8 cellular contexts compared by ENCODE assay signal in genomic region chr15:57146394-57147140, GRCh38.
DNase-seq lines count a peak whose midpoint lies in the region; ATAC-seq, FAIRE-seq and TF ChIP-seq lines count a peak whose summit lies in the region.

No MANE protein-coding gene starts in this region.

- no peaks in the 10 kb centered on the region for H3K27me3 ChIP-seq in brain microvascular endothelial cell (replicated peaks)
- H3K27me3 ChIP-seq in keratinocyte (ENCODE audit: control insufficient read depth, extremely low read depth, insufficient read depth, low read length): no peaks in the 10 kb centered on the region
- no peaks in the 10 kb centered on the region for H3K27me3 ChIP-seq in suprapubic skin

- CTCF ChIA-PET in A549 (lab: Yijun Ruan, JAX): interaction anchor here (0.6 to 6.5 kb wide), 43 partner anchors 8 to 668 kb away, joined by 3 to 114 read pairs (median 4); partner anchors contain the start of gene TCF12

- H3K36me3 ChIP-seq in brain microvascular endothelial cell (replicated peaks) (no peaks in the 10 kb centered on the region), keratinocyte (ENCODE audit: control insufficient read depth in 2 of 2, extremely low read depth in 1 of 2, insufficient read depth in 2 of 2, low read length in 2 of 2) (no peaks in the 10 kb centered on the region), suprapubic skin (peaks cover 2% of the 10 kb centered on the region)

- no peak for FAIRE-seq in A549 (lab: Jason Lieb, UNC)
- peak; percentile 48 for FAIRE-seq in GM18507 (lab: Jason Lieb, UNC)
- no peak for FAIRE-seq in keratinocyte (lab: Jason Lieb, UNC)

- H2AFZ ChIP-seq in keratinocyte (ENCODE audit: control insufficient read depth, low read length): no peak overlapping the region

- no peak for TF ChIP-seq EP300 in A549 (IDR thresholded peaks at IDR 0.05)
- no peak for TF ChIP-seq EP300 in suprapubic skin (IDR thresholded peaks at IDR 0.05)

- no peaks in the 10 kb centered on the region for H4K20me1 ChIP-seq in keratinocyte (ENCODE audit: control insufficient read depth, extremely low read depth, insufficient read depth, low read length)

- ATAC-seq in A549: peak; percentile 54 to 61; a peak in 2 of 6 replicates
- ATAC-seq in HG03457 (IDR thresholded peaks at IDR 0.05; ENCODE audit: unreplicated experiment): no peak
- no peak for ATAC-seq in HG02870 (IDR thresholded peaks at IDR 0.05; ENCODE audit: unreplicated experiment)

- H3K9me3 ChIP-seq in A549 (peaks cover 7% of the 10 kb centered on the region), keratinocyte (ENCODE audit: control insufficient read depth, low read depth, low read length) (no peaks in the 10 kb centered on the region), suprapubic skin (peaks cover 4% of the 10 kb centered on the region)

- H3K4me1 ChIP-seq in A549: peaks cover 5% of the 10 kb centered on the region; the same call in 1 of the 3 replicates
- peaks cover 23% of the 10 kb centered on the region for H3K4me1 ChIP-seq in keratinocyte (ENCODE audit: control insufficient read depth, extremely low read depth, insufficient read depth, low read length)
- peaks cover 39% of the 10 kb centered on the region for H3K4me1 ChIP-seq in suprapubic skin

- WGBS in A549 (ENCODE audit: missing lambda C conversion rate): 36% methylated on average over 4 of the region's 4 CpGs
- WGBS in suprapubic skin: 8% methylated on average over 4 of the region's 4 CpGs

- no peak overlapping the region for H3K9ac ChIP-seq in keratinocyte (ENCODE audit: control insufficient read depth, extremely low read depth, insufficient read depth, low read length)

- no peak overlapping the region for H3K4me2 ChIP-seq in A549
- H3K4me2 ChIP-seq in keratinocyte (ENCODE audit: control insufficient read depth, extremely low read depth, insufficient read depth, low read depth, low read length): peak overlapping the region; percentile 69

- peaks cover 2% of the 10 kb centered on the region for H3K79me2 ChIP-seq in keratinocyte (ENCODE audit: control insufficient read depth, insufficient read depth, low read length)

- TF ChIP-seq CTCF in A549 (IDR thresholded peaks at IDR 0.05) (peak; percentile 95), brain microvascular endothelial cell (IDR thresholded peaks at IDR 0.05; ENCODE audit: low read depth, low read length, missing control alignments) (peak; percentile 56), keratinocyte (optimal IDR thresholded peaks at IDR 0.05 in 1 of 3, IDR thresholded peaks at IDR 0.05 in 1 of 3, conservative IDR thresholded peaks at IDR 0.05 in 1 of 3; ENCODE audit: extremely low read depth in 1 of 3, insufficient read depth in 2 of 3, low read length in 3 of 3) (peak in 2 of 3 experiments; percentile 33 to 44), suprapubic skin (IDR thresholded peaks at IDR 0.05) (peak; percentile 53 to 62)

- POLR2A ChIA-PET in A549 (lab: Yijun Ruan, JAX): no interaction called here

- in situ Hi-C loops in brain microvascular endothelial cell (cut with HindIII; ENCODE audit: low pct_ligation_motif_present, low sequenced_read_pairs): no loop called here

- peak; percentile 14 to 56 for DNase-seq in A549 (ENCODE audit: low read depth in 1 of 2, low spot score in 1 of 2)
- DNase-seq in GM18507 (ENCODE audit: extremely low spot score, insufficient read length, low read depth): peak; percentile 20
- DNase-seq in NCI-H226: peak; percentile 24
- peak; percentile 39 for DNase-seq in brain microvascular endothelial cell
- no peak for DNase-seq in keratinocyte (ENCODE audit: low read depth, low spot score)
- DNase-seq in suprapubic skin (ENCODE audit: low spot score in 2 of 2): no peak

- TF ChIP-seq RAD21 in A549 (conservative IDR thresholded peaks at IDR 0.05 in 1 of 2, IDR thresholded peaks at IDR 0.05 in 1 of 2): peak; percentile 88 to 90

- H3K4me3 ChIP-seq in A549 (no peak overlapping the region), brain microvascular endothelial cell (ENCODE audit: low read depth, low read length) (no peak overlapping the region), keratinocyte (ENCODE audit: control insufficient read depth in 2 of 3, extremely low read depth in 1 of 3, insufficient read depth in 2 of 3, low read depth in 1 of 3, low read length in 3 of 3) (peak overlapping the region in 1 of 3 experiments; percentile 24), suprapubic skin (peak overlapping the region; percentile 9)

- H3K9me1 ChIP-seq in keratinocyte (ENCODE audit: control insufficient read depth, extremely low read depth, insufficient read depth, low read length): no peaks in the 10 kb centered on the region

- no peak for TF ChIP-seq POLR2A in A549 (IDR thresholded peaks at IDR 0.05; ENCODE audit: low read length)
- no peak for TF ChIP-seq POLR2A in suprapubic skin (IDR thresholded peaks at IDR 0.05)

- dilution Hi-C loops in keratinocyte (cut with MboI; ENCODE audit: extremely low pct_ligation_motif_present, low sequenced_read_pairs): no loop called here

- H3K27ac ChIP-seq in A549: no peak overlapping the region
- H3K27ac ChIP-seq in brain microvascular endothelial cell: peak overlapping the region; percentile 18
- H3K27ac ChIP-seq in keratinocyte (ENCODE audit: control insufficient read depth, insufficient read depth, low read length): no peak overlapping the region
- H3K27ac ChIP-seq in suprapubic skin: no peak overlapping the region

TF ChIP-seq in A549, 52 proteins besides CTCF, POLR2A, EP300 and RAD21:
- peak; percentile 88 for TF ChIP-seq SMC3 (IDR thresholded peaks at IDR 0.05)
- no peak for TF ChIP-seq MYC (IDR thresholded peaks at IDR 0.05; ENCODE audit: borderline replicate concordance, low read length)

Comparison
In these comparisons a context has a peak if more than half of its experiments do, and no peak if none do; other contexts are left out.
1. ATAC-seq: peak in A549 (2 of 2); none in HG03457 (single experiment) and HG02870 (single experiment).
2. DNase-seq: peak in A549 (2 of 2), GM18507 (single experiment), NCI-H226 (single experiment) and brain microvascular endothelial cell (single experiment); none in keratinocyte (single experiment) and suprapubic skin (0 of 2).
3. CTCF ChIP-seq: peak in every context shown above with its lines; median percentile 95 in A549; 58 in suprapubic skin; 56 in brain microvascular endothelial cell; 38 in keratinocyte.